36 cellular contexts compared by ENCODE assay signal in genomic region chr2:83561592-83561991, GRCh38.
"Had no signal": no experiment of that assay in that cellular context is flagged by ENCODE, and none has a peak within 500 bp of the region (broad histone marks: within the 10 kb centered on the region; RNA-seq: fewer than 3 reads in every experiment).

No MANE protein-coding gene starts in this region.

- H3K27me3 Mint-ChIP-seq: activated B cell treated with CpG ODN at 0.5 μM for 24 hours; activated CD4-positive, alpha-beta memory T cell treated with anti-CD3 and anti-CD28 coated beads for 36 hours; activated CD4-positive, alpha-beta T cell treated with anti-CD3 and anti-CD28 coated beads, Interleukin-2, amount 10 ng/mL, durations not matched to agents 24 days and 14 days; activated CD8-positive, alpha-beta T cell treated with anti-CD3 and anti-CD28 coated beads for 36 hours; activated naive CD8-positive, alpha-beta T cell treated with anti-CD3 and anti-CD28 coated beads for 36 hours; activated T-helper 17 cell treated with anti-CD3 and anti-CD28 coated beads, Interleukin-2, amount 50 U/mL, for 72 hours had no signal

- H3K36me3 ChIP-seq: adrenal gland, brain microvascular endothelial cell, breast epithelium had no signal

- DNase-seq: activated B cell treated with CpG ODN at 0.5 μM for 24 hours; activated CD4-positive, alpha-beta memory T cell treated with anti-CD3 and anti-CD28 coated beads for 36 hours; activated CD4-positive, alpha-beta T cell treated with anti-CD3 and anti-CD28 coated beads for 4 hours; activated CD4-positive, alpha-beta T cell treated with anti-CD3 and anti-CD28 coated beads, Interleukin-2, amount 10 ng/mL, durations not matched to agents 24 days and 14 days; activated CD4-positive, alpha-beta T cell treated with anti-CD3 and anti-CD28 coated beads, Interleukin-2, amount 50 U/mL, for 1 hour; activated CD4-positive, alpha-beta T cell treated with anti-CD3 and anti-CD28 coated beads, Interleukin-2, amount 50 U/mL, for 4 hours; activated CD4-positive, CD25-positive, alpha-beta regulatory T cell treated with anti-CD3 and anti-CD28 coated beads, Interleukin-2, amount 50 U/mL, for 72 hours; activated CD8-positive, alpha-beta memory T cell treated with anti-CD3 and anti-CD28 coated beads, Interleukin-2, amount 50 U/mL, for 4 hours; activated CD8-positive, alpha-beta T cell treated with anti-CD3 and anti-CD28 coated beads for 36 hours; activated effector memory CD4-positive, alpha-beta T cell treated with anti-CD3 and anti-CD28 coated beads, Interleukin-2, amount 50 U/mL, for 16 hours; activated gamma-delta T cell treated with Interleukin-2 at 50 U/mL for 16 hours; activated naive CD4-positive, alpha-beta T cell; activated naive CD4-positive, alpha-beta T cell treated with anti-CD3 and anti-CD28 coated beads for 36 hours; activated naive CD4-positive, alpha-beta T cell treated with anti-CD3 and anti-CD28 coated beads, Interleukin-2, amount 50 U/mL, for 16 hours; activated naive CD8-positive, alpha-beta T cell treated with anti-CD3 and anti-CD28 coated beads for 36 hours; activated T-cell treated with anti-CD3 and anti-CD28 coated beads for 4 hours; activated T-cell treated with anti-CD3 and anti-CD28 coated beads, Interleukin-2, amount 50 U/mL, for 1 hour; activated T-cell treated with anti-CD3 and anti-CD28 coated beads, Interleukin-2, amount 50 U/mL, for 4 hours; activated T-cell treated with anti-CD3 and anti-CD28 coated beads, Interleukin-2, amount 50 U/mL, for 72 hours; adrenal gland; amniotic stem cell; aorta; body of pancreas; brain microvascular endothelial cell; central memory CD4-positive, alpha-beta T cell; T-helper 2 cell; T-helper 9 cell had no signal

- H3K27ac ChIP-seq: adrenal gland, body of pancreas, brain microvascular endothelial cell, breast epithelium, VCaP had no signal

- H3K9me3 ChIP-seq: adrenal gland, body of pancreas had no signal

- H3K4me1 ChIP-seq: adrenal gland, body of pancreas, breast epithelium had no signal

- ATAC-seq: activated CD8-positive, alpha-beta T cell treated with anti-CD3 and anti-CD28 coated beads for 36 hours; activated naive CD4-positive, alpha-beta T cell treated with anti-CD3 and anti-CD28 coated beads, Interleukin-2, amount 50 U/mL, for 72 hours; activated T-cell treated with anti-CD3 and anti-CD28 coated beads, Interleukin-2, amount 50 U/mL, for 4 hours; activated T-cell treated with anti-CD3 and anti-CD28 coated beads, Interleukin-2, amount 50 U/mL, for 72 hours; activated T-helper 17 cell treated with anti-CD3 and anti-CD28 coated beads, Interleukin-2, amount 50 U/mL, for 72 hours; body of pancreas had no signal

- H3K36me3 Mint-ChIP-seq: activated CD4-positive, alpha-beta memory T cell treated with anti-CD3 and anti-CD28 coated beads for 36 hours; activated naive CD8-positive, alpha-beta T cell treated with anti-CD3 and anti-CD28 coated beads for 36 hours had no signal

- H3K9me3 Mint-ChIP-seq: activated naive CD4-positive, alpha-beta T cell treated with anti-CD3 and anti-CD28 coated beads for 36 hours had no signal

- FAIRE-seq: astrocyte, colon, TTC549 had no signal

- H3K4me3 Mint-ChIP-seq: activated B cell treated with CpG ODN at 0.5 μM for 24 hours; activated CD4-positive, alpha-beta memory T cell treated with anti-CD3 and anti-CD28 coated beads for 36 hours; activated CD4-positive, alpha-beta T cell treated with anti-CD3 and anti-CD28 coated beads, Interleukin-2, amount 10 ng/mL, durations not matched to agents 24 days and 14 days; activated CD8-positive, alpha-beta T cell treated with anti-CD3 and anti-CD28 coated beads for 36 hours; activated naive CD4-positive, alpha-beta T cell treated with anti-CD3 and anti-CD28 coated beads for 36 hours; activated naive CD8-positive, alpha-beta T cell treated with anti-CD3 and anti-CD28 coated beads for 36 hours; activated T-cell treated with anti-CD3 and anti-CD28 coated beads, Interleukin-2, amount 50 U/mL, for 4 hours; activated T-cell treated with anti-CD3 and anti-CD28 coated beads, Interleukin-2, amount 50 U/mL, for 72 hours; activated T-helper 1 cell treated with anti-CD3 and anti-CD28 coated beads, Interleukin-12 subunit alpha, Interleukin-12 subunit beta, Interleukin-2, Interleukin-4 antibody, amounts not matched to agents 30 ng/mL and 10 ng/mL and 1 ng/mL, durations not matched to agents 14 hours and 24 hours and 36 hours; activated T-helper 17 cell treated with anti-CD3 and anti-CD28 coated beads, Interleukin-2, amount 50 U/mL, for 72 hours; T-helper 2 cell treated with Interferon-gamma antibody and Interleukin-4, amounts not matched to agents 5 μg/mL and 100 μg/mL, for 36 hours had no signal

- H3K27me3 ChIP-seq: adrenal gland, body of pancreas, brain microvascular endothelial cell, breast epithelium had no signal

- H3K27ac Mint-ChIP-seq: activated B cell treated with CpG ODN at 0.5 μM for 24 hours; activated CD4-positive, alpha-beta memory T cell treated with anti-CD3 and anti-CD28 coated beads for 36 hours; activated CD4-positive, alpha-beta T cell treated with anti-CD3 and anti-CD28 coated beads, Interleukin-2, amount 10 ng/mL, durations not matched to agents 24 days and 14 days; activated CD8-positive, alpha-beta T cell treated with anti-CD3 and anti-CD28 coated beads for 36 hours; activated naive CD4-positive, alpha-beta T cell treated with anti-CD3 and anti-CD28 coated beads for 36 hours; activated naive CD4-positive, alpha-beta T cell treated with anti-CD3 and anti-CD28 coated beads, Interleukin-2, amount 50 U/mL, for 72 hours; activated naive CD8-positive, alpha-beta T cell treated with anti-CD3 and anti-CD28 coated beads for 36 hours; activated T-cell treated with anti-CD3 and anti-CD28 coated beads, Interleukin-2, amount 50 U/mL, for 72 hours; activated T-helper 1 cell treated with anti-CD3 and anti-CD28 coated beads, Interleukin-12 subunit alpha, Interleukin-12 subunit beta, Interleukin-2, Interleukin-4 antibody, amounts not matched to agents 30 ng/mL and 10 ng/mL and 1 ng/mL, durations not matched to agents 14 hours and 24 hours and 36 hours; activated T-helper 17 cell treated with anti-CD3 and anti-CD28 coated beads, Interleukin-2, amount 50 U/mL, for 72 hours; T-helper 2 cell treated with Interferon-gamma antibody and Interleukin-4, amounts not matched to agents 5 μg/mL and 100 μg/mL, for 36 hours had no signal

- H3K4me3 ChIP-seq: adrenal gland, body of pancreas, breast epithelium had no signal

- H3K4me1 Mint-ChIP-seq: activated B cell treated with CpG ODN at 0.5 μM for 24 hours; activated CD4-positive, alpha-beta T cell treated with anti-CD3 and anti-CD28 coated beads, Interleukin-2, amount 10 ng/mL, durations not matched to agents 24 days and 14 days; activated naive CD8-positive, alpha-beta T cell treated with anti-CD3 and anti-CD28 coated beads for 36 hours; activated T-helper 17 cell treated with anti-CD3 and anti-CD28 coated beads, Interleukin-2, amount 50 U/mL, for 72 hours had no signal
